Comparison of ENCODE assay signal across 9 cellular contexts in genomic region chr17:55577687-55578086, GRCh38.
DNase-seq lines count a peak whose midpoint lies in the region; ATAC-seq and TF ChIP-seq lines count a peak whose summit lies in the region.
"Had no signal": no experiment of that assay in that cellular context is flagged by ENCODE, and none has a peak within 500 bp of the region (broad histone marks: within the 10 kb centered on the region; RNA-seq: fewer than 3 reads in every experiment).

No MANE protein-coding gene starts in this region.

- ATAC-seq in GM19035 (IDR thresholded peaks at IDR 0.05; ENCODE audit: unreplicated experiment) (peak; percentile 11), HG03280 (IDR thresholded peaks at IDR 0.05; ENCODE audit: unreplicated experiment) (no peak)

- in situ Hi-C loops in GM13976 (cut with MboI; ENCODE audit: low sequenced_read_pairs, unreplicated experiment): no loop called here

- H3K4me3 ChIP-seq in SJSA1 (peak overlapping the region; percentile 29), epithelial cell of proximal tubule (ENCODE audit: low read depth, low read length) (no peak overlapping the region)
- H3K4me3 ChIP-seq: cardiac muscle cell had no signal

- DNase-seq in SJSA1 (ENCODE audit: low read depth in 1 of 2, low spot score in 2 of 2) (peak; percentile 67 to 78), epithelial cell of proximal tubule (ENCODE audit: low read depth) (peak; percentile 16), C1 segment of cervical spinal cord (lab: John Stamatoyannopoulos, UW) (no peak), DMS114 treated with DMSO at 0.1 percent for 48 hours (lab: John Stamatoyannopoulos, UW; ENCODE audit: unreplicated experiment) (no peak), GM13976 (ENCODE audit: low spot score) (no peak)
- DNase-seq in stimulated activated CD4-positive, alpha-beta T cell treated with anti-CD3 and anti-CD28 coated beads, Interleukin-4, amount 100 ng/mL, for 24 hours: peak; percentile 52

- H3K9me3 ChIP-seq in SJSA1 (replicated peaks): no peaks in the 10 kb centered on the region

- TF ChIP-seq CTCF in epithelial cell of proximal tubule (conservative IDR thresholded peaks at IDR 0.05; ENCODE audit: low read depth, low read length): no peak
- no peak for TF ChIP-seq CTCF in GM13976 (IDR thresholded peaks at IDR 0.05; ENCODE audit: borderline replicate concordance, control extremely low read depth, extremely low read depth, insufficient read depth, missing control alignments)

- no peaks in the 10 kb centered on the region for H3K27me3 ChIP-seq in SJSA1 (replicated peaks)
- H3K27me3 ChIP-seq: cardiac muscle cell had no signal

- H3K4me1 ChIP-seq in SJSA1 (replicated peaks): peaks cover 29% of the 10 kb centered on the region

- peak overlapping the region; percentile 95 for H3K27ac ChIP-seq in SJSA1
- H3K27ac ChIP-seq: cardiac muscle cell had no signal

- H3K36me3 ChIP-seq in SJSA1: no peaks in the 10 kb centered on the region
- H3K36me3 ChIP-seq: cardiac muscle cell had no signal

Comparison
In these comparisons a context has a peak if more than half of its experiments do, and no peak if none do; other contexts are left out.
1. DNase-seq: peak in SJSA1 (2 of 2), epithelial cell of proximal tubule (single experiment) and stimulated activated CD4-positive, alpha-beta T cell treated with anti-CD3 and anti-CD28 coated beads, Interleukin-4, amount 100 ng/mL, for 24 hours (single experiment); none in C1 segment of cervical spinal cord (0 of 14), DMS114 treated with DMSO at 0.1 percent for 48 hours (single experiment) and GM13976 (single experiment).